In the genomic region with DNA sequence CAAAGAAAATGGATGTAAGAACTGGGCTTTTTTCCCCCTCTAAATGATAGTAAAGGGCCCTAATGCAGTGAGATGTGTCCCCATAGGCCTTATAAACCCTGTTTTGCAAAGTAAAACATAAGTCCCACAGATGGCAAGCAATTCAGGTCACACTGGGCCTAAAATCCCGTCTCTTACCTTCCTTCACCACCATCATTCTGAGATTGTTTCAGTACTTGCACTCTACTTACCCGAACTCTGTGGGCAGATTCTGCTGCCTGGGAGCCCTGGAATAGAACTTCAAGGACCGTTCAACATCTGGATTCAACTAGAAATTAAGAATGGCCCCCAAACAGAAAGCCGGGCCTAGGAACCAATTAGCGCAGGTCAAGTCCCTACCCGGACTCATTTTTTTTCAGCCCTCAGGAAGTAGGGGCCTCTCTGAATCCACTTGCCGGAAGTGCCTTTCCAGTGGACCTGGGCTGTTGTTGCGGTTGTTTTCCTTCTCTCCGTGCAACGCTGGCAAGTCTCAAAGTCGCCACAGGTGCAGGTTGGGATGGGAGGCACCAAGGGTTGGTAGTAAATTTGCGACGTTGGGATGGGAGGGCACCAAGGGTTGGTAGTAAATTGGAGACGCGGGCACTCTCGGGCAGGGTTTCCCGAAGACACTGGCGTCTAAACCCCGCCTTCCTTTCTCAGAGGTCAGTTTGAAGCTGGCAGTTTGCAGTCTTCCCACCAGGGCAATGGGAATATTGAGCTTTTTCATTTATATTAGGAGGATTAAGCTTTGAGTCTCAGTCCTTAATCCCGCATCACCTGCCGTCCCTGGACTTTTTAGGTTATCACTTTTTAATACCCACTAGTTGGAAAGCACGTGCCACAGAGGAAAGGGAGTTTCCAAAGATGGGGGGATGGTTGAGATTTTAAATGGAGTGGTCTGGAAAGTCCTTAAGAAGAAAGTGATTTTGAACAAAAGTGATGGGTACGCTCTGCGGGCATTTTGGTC, we compare ENCODE assay signal across 1 cellular context.
TF ChIP-seq lines count a peak whose summit lies in the region.

A gene with protein sequence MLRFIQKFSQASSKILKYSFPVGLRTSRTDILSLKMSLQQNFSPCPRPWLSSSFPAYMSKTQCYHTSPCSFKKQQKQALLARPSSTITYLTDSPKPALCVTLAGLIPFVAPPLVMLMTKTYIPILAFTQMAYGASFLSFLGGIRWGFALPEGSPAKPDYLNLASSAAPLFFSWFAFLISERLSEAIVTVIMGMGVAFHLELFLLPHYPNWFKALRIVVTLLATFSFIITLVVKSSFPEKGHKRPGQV (plus strand): TSS at position 429 of the 985 bp plus-strand sequence. CDS start 2,888 bp downstream, outside the sequence.

TF ChIP-seq in GM23338, 12 proteins besides CTCF, POLR2A, EP300 and RAD21 (continued from another document):
- TF ChIP-seq CREB1 (CRISPR knock-in tag; IDR thresholded peaks at IDR 0.05; ENCODE audit: low read depth) (peak; percentile 61), EZH2phosphoT487 (IDR thresholded peaks at IDR 0.05; ENCODE audit: unreplicated experiment) (no peak), ZNF462 (CRISPR knock-in tag; IDR thresholded peaks at IDR 0.05) (no peak), EZH2 (IDR thresholded peaks at IDR 0.05; ENCODE audit: low read depth, unreplicated experiment) (no peak)
